In genomic region chr2:221649045-221649444, GRCh38 we compare ENCODE assay signal across 12 cellular contexts.
DNase-seq lines count a peak whose midpoint lies in the region; ATAC-seq lines count a peak whose summit lies in the region.
"Had no signal": no experiment of that assay in that cellular context is flagged by ENCODE, and none has a peak within 500 bp of the region (broad histone marks: within the 10 kb centered on the region; RNA-seq: fewer than 3 reads in every experiment).

No MANE protein-coding gene starts in this region.

- no peaks in the 10 kb centered on the region for H3K36me3 Mint-ChIP-seq in activated naive CD4-positive, alpha-beta T cell treated with anti-CD3 and anti-CD28 coated beads, Interleukin-2, amount 50 U/mL, for 72 hours
- H3K36me3 Mint-ChIP-seq: activated naive CD4-positive, alpha-beta T cell treated with anti-CD3 and anti-CD28 coated beads, Interleukin-2, amount 10 ng/mL, durations not matched to agents 7 days and 5 days had no signal

- H3K9me3 Mint-ChIP-seq in activated naive CD4-positive, alpha-beta T cell treated with anti-CD3 and anti-CD28 coated beads, Interleukin-2, amount 50 U/mL, for 72 hours, result peaks cover 3 to 4% of the 10 kb centered on the region in 2 donors

- peak; percentile 47 for DNase-seq in Ammon's horn (ENCODE audit: low spot score)
- peak; percentile 59 for DNase-seq in NCI-H1105 treated with DMSO at 0.1 percent for 48 hours (lab: John Stamatoyannopoulos, UW)
- peak; percentile 6 for DNase-seq in cerebellar cortex (ENCODE audit: low spot score)
- DNase-seq in middle frontal gyrus (ENCODE audit: extremely low spot score, low spot score), result peak; percentile 30
- DNase-seq in HK-2 (ENCODE audit: unreplicated experiment), result no peak
- no peak for DNase-seq in activated naive CD4-positive, alpha-beta T cell treated with anti-CD3 and anti-CD28 coated beads, Interleukin-2, amount 50 U/mL, for 72 hours (ENCODE audit: low spot score in 2 of 2)
- DNase-seq in NCI-H2171 (lab: John Stamatoyannopoulos, UW), result no peak
- DNase-seq: activated naive CD4-positive, alpha-beta T cell treated with anti-CD3 and anti-CD28 coated beads, Interleukin-2, amount 10 ng/mL, durations not matched to agents 7 days and 5 days; BE2C; IMR-90 had no signal

- no peak for ATAC-seq in activated naive CD4-positive, alpha-beta T cell treated with anti-CD3 and anti-CD28 coated beads, Interleukin-2, amount 50 U/mL, for 72 hours
- ATAC-seq in HG03520 (IDR thresholded peaks at IDR 0.05; ENCODE audit: unreplicated experiment), result no peak

- no peak overlapping the region for H3K27ac Mint-ChIP-seq in activated naive CD4-positive, alpha-beta T cell treated with anti-CD3 and anti-CD28 coated beads, Interleukin-2, amount 50 U/mL, for 72 hours
- H3K27ac Mint-ChIP-seq: activated naive CD4-positive, alpha-beta T cell treated with anti-CD3 and anti-CD28 coated beads, Interleukin-2, amount 10 ng/mL, durations not matched to agents 7 days and 5 days; T-helper 2 cell treated with Interferon-gamma antibody and Interleukin-4, amounts not matched to agents 5 μg/mL and 100 μg/mL, for 36 hours had no signal

Comparison
In these comparisons a context has a peak if more than half of its experiments do, and no peak if none do; other contexts are left out.
1. DNase-seq: peak in Ammon's horn (single experiment), NCI-H1105 treated with DMSO at 0.1 percent for 48 hours (single experiment), cerebellar cortex (single experiment) and middle frontal gyrus (single experiment); none in HK-2 (single experiment), activated naive CD4-positive, alpha-beta T cell treated with anti-CD3 and anti-CD28 coated beads, Interleukin-2, amount 50 U/mL, for 72 hours (0 of 2) and NCI-H2171 (single experiment).